Comparison of ENCODE assay signal across 13 cellular contexts in genomic region chr7:151756866-151757265, GRCh38.
DNase-seq lines count a peak whose midpoint lies in the region; ATAC-seq, FAIRE-seq and TF ChIP-seq lines count a peak whose summit lies in the region.
"Had no signal": no experiment of that assay in that cellular context is flagged by ENCODE, and none has a peak within 500 bp of the region (broad histone marks: within the 10 kb centered on the region; RNA-seq: fewer than 3 reads in every experiment).

No MANE protein-coding gene starts in this region.

- H3K79me2 ChIP-seq in ACC112 (ENCODE audit: control insufficient read depth, insufficient read depth, low read length, unreplicated experiment) = no peaks in the 10 kb centered on the region
- H3K79me2 ChIP-seq in astrocyte (ENCODE audit: insufficient read depth, low read length) = no peaks in the 10 kb centered on the region

- H3K4me2 ChIP-seq in astrocyte (ENCODE audit: low read length) = peak overlapping the region; percentile 57

- H4K20me1 ChIP-seq in astrocyte (ENCODE audit: insufficient read depth, low read length) = no peaks in the 10 kb centered on the region

- no TSS peak for BruUV-seq in Calu3 (replicated peaks; lab: Mats Ljungman, UMichigan)

- CTCF ChIA-PET in Calu3 (lab: Charles Lee) = no interaction called here

- H3K4me1 Mint-ChIP-seq in Calu3 (ENCODE audit: low read depth, unreplicated experiment) (peaks cover 57% of the 10 kb centered on the region), astrocyte (ENCODE audit: low read depth, unreplicated experiment) (peaks cover 33% of the 10 kb centered on the region), nephron progenitor cell (peaks cover 65% of the 10 kb centered on the region), endodermal cell (peaks cover 13% of the 10 kb centered on the region)

- H2AFZ ChIP-seq in ACC112 (ENCODE audit: low read length, unreplicated experiment) = no peak overlapping the region
- peak overlapping the region; percentile 16 for H2AFZ ChIP-seq in astrocyte (ENCODE audit: low read depth, low read length)

- H3K27me3 Mint-ChIP-seq in Calu3 (ENCODE audit: unreplicated experiment) = no peaks in the 10 kb centered on the region
- peaks cover 14% of the 10 kb centered on the region for H3K27me3 Mint-ChIP-seq in astrocyte (ENCODE audit: low read depth, unreplicated experiment)
- peaks cover 26% of the 10 kb centered on the region for H3K27me3 Mint-ChIP-seq in nephron progenitor cell (ENCODE audit: low read depth, poor library complexity)
- peaks cover 3% of the 10 kb centered on the region for H3K27me3 Mint-ChIP-seq in endodermal cell (ENCODE audit: insufficient read depth)

- H3K9me3 ChIP-seq in astrocyte (ENCODE audit: insufficient read depth, low read depth, low read length) (no peaks in the 10 kb centered on the region), endodermal cell (ENCODE audit: control insufficient read depth, low read length) (no peaks in the 10 kb centered on the region), tibial artery (no peaks in the 10 kb centered on the region)

- H3K9me3 Mint-ChIP-seq in Calu3 (ENCODE audit: low read depth, unreplicated experiment) = peaks cover 3% of the 10 kb centered on the region
- H3K9me3 Mint-ChIP-seq in astrocyte (ENCODE audit: unreplicated experiment) = peaks cover 4% of the 10 kb centered on the region
- no peaks in the 10 kb centered on the region for H3K9me3 Mint-ChIP-seq in nephron progenitor cell
- H3K9me3 Mint-ChIP-seq in endodermal cell = no peaks in the 10 kb centered on the region
- H3K9me3 Mint-ChIP-seq: T-helper 1 cell treated with Interleukin-12 subunit alpha and Interleukin-12 subunit beta and Interleukin-4 antibody, amounts not matched to agents 30 μg/mL and 1 μg/mL, for 36 hours had no signal

- H3K36me3 ChIP-seq in ACC112 (ENCODE audit: insufficient read depth, low read length) (no peaks in the 10 kb centered on the region), astrocyte (ENCODE audit: insufficient read depth, low read length) (no peaks in the 10 kb centered on the region), endodermal cell (ENCODE audit: control insufficient read depth, insufficient read depth, low read length) (no peaks in the 10 kb centered on the region), tibial artery (no peaks in the 10 kb centered on the region)

- H3K27ac Mint-ChIP-seq in Calu3 (ENCODE audit: unreplicated experiment) (peak overlapping the region; percentile 25), astrocyte (ENCODE audit: unreplicated experiment) (peak overlapping the region; percentile 67), nephron progenitor cell (peak overlapping the region; percentile 57), endodermal cell (no peak overlapping the region)
- H3K27ac Mint-ChIP-seq: T-helper 1 cell treated with Interleukin-12 subunit alpha and Interleukin-12 subunit beta and Interleukin-4 antibody, amounts not matched to agents 30 μg/mL and 1 μg/mL, for 36 hours had no signal

- no peak for ATAC-seq in HG02763 (IDR thresholded peaks at IDR 0.05; ENCODE audit: unreplicated experiment)

- TF ChIP-seq CTCF in Calu3 (IDR thresholded peaks at IDR 0.05; ENCODE audit: unreplicated experiment) (no peak), astrocyte (IDR thresholded peaks at IDR 0.05; ENCODE audit: insufficient read depth, low read depth, low read length) (no peak), nephron progenitor cell (IDR thresholded peaks at IDR 0.05) (no peak), endodermal cell (conservative IDR thresholded peaks at IDR 0.05) (no peak), tibial artery (IDR thresholded peaks at IDR 0.05) (no peak)

- 84 to 86% methylated on average over 10 to 13 of the region's 13 CpGs for WGBS in endodermal cell (ENCODE audit: insufficient coverage in 1 of 2, insufficient read length in 1 of 2), 2 experiments

- no peak for DNase-seq in Calu3
- no peak for DNase-seq in astrocyte (ENCODE audit: low read depth)
- no peak for DNase-seq in nephron progenitor cell
- DNase-seq in endodermal cell = no peak
- DNase-seq in tibial artery = no peak
- no peak for DNase-seq in NCI-H2107 treated with DMSO at 0.1 percent for 48 hours (lab: John Stamatoyannopoulos, UW; ENCODE audit: unreplicated experiment)
- DNase-seq: activated CD4-positive, alpha-beta T cell treated with anti-CD3 and anti-CD28 coated beads for 1 hour; MM.1S; NCI-H2107; trophoblast cell had no signal

- H3K4me3 Mint-ChIP-seq in Calu3 (ENCODE audit: low read depth, unreplicated experiment) = no peak overlapping the region
- no peak overlapping the region for H3K4me3 Mint-ChIP-seq in astrocyte (ENCODE audit: unreplicated experiment)
- peak overlapping the region; percentile 35 for H3K4me3 Mint-ChIP-seq in nephron progenitor cell
- no peak overlapping the region for H3K4me3 Mint-ChIP-seq in endodermal cell
- H3K4me3 Mint-ChIP-seq: T-helper 1 cell treated with Interleukin-12 subunit alpha and Interleukin-12 subunit beta and Interleukin-4 antibody, amounts not matched to agents 30 μg/mL and 1 μg/mL, for 36 hours had no signal

- H3K9ac ChIP-seq in astrocyte (ENCODE audit: low read length) (peak overlapping the region; percentile 54), endodermal cell (ENCODE audit: extremely low read depth, low read length, poor library complexity, severe bottlenecking) (no peak overlapping the region)

- H3K4me3 ChIP-seq in ACC112 (ENCODE audit: low read depth, low read length) = no peak overlapping the region
- H3K4me3 ChIP-seq in astrocyte (ENCODE audit: insufficient read depth, low read depth, low read length) = no peak overlapping the region
- no peak overlapping the region for H3K4me3 ChIP-seq in endodermal cell (ENCODE audit: low read length)
- H3K4me3 ChIP-seq in tibial artery = no peak overlapping the region

- H3K27ac ChIP-seq in ACC112 (ENCODE audit: low read depth, low read length) (peak overlapping the region; percentile 25; the same call in 1 of the 2 replicates), astrocyte (ENCODE audit: low read depth, low read length) (peak overlapping the region; percentile 61), endodermal cell (ENCODE audit: low read depth, low read length) (no peak overlapping the region), tibial artery (peak overlapping the region in 1 of 2 donors; percentile 8)

- intact Hi-C loops in Calu3 (cut with micrococcal nuclease; ENCODE audit: unreplicated experiment) = loop anchor here (5.0 kb wide), 1 partner anchor 295 kb away; no protein-coding TSS in a partner anchor
- intact Hi-C loops in tibial artery (cut with DNase I; ENCODE audit: low total_unique reads) = loop anchor here (5.0 to 10.0 kb wide), 2 partner anchors 132 to 295 kb away; no protein-coding TSS in a partner anchor

- H3K27me3 ChIP-seq in ACC112 (ENCODE audit: insufficient read depth, low read length) (no peaks in the 10 kb centered on the region), astrocyte (ENCODE audit: insufficient read depth, low read length) (peaks cover 2% of the 10 kb centered on the region), endodermal cell (ENCODE audit: control insufficient read depth, insufficient read depth, low read length, poor library complexity, severe bottlenecking) (no peaks in the 10 kb centered on the region), tibial artery (no peaks in the 10 kb centered on the region)

- H3K4me1 ChIP-seq in ACC112 (ENCODE audit: control insufficient read depth, insufficient read depth, low read length, unreplicated experiment) (peaks cover 43% of the 10 kb centered on the region), astrocyte (ENCODE audit: insufficient read depth, low read length) (peaks cover 48% of the 10 kb centered on the region), endodermal cell (ENCODE audit: control insufficient read depth, insufficient read depth, low read length) (no peaks in the 10 kb centered on the region), tibial artery (peaks cover 0 to 62% (median 51%) of the 10 kb centered on the region in 4 donors)

- FAIRE-seq in astrocyte (lab: Jason Lieb, UNC) = no peak

- H3K36me3 Mint-ChIP-seq in Calu3 (ENCODE audit: insufficient read depth, unreplicated experiment) = peaks cover 7% of the 10 kb centered on the region
- H3K36me3 Mint-ChIP-seq in astrocyte (ENCODE audit: low read depth, unreplicated experiment) = no peaks in the 10 kb centered on the region
- H3K36me3 Mint-ChIP-seq in nephron progenitor cell (ENCODE audit: low read depth) = no peaks in the 10 kb centered on the region
- H3K36me3 Mint-ChIP-seq in endodermal cell (ENCODE audit: low read depth) = no peaks in the 10 kb centered on the region
